28 cellular contexts compared by ENCODE assay signal in genomic region chr5:78718185-78718584, GRCh38.
DNase-seq lines count a peak whose midpoint lies in the region; ATAC-seq, FAIRE-seq and TF ChIP-seq lines count a peak whose summit lies in the region.
"Had no signal": no experiment of that assay in that cellular context is flagged by ENCODE, and none has a peak within 500 bp of the region (broad histone marks: within the 10 kb centered on the region; RNA-seq: fewer than 3 reads in every experiment).

No MANE protein-coding gene starts in this region.

- no peak for FAIRE-seq in H1 (lab: Jason Lieb, UNC)
- FAIRE-seq: endothelial cell of umbilical vein, GM12878, islet of Langerhans, RCC 7860 had no signal

- POLR2A ChIA-PET in H1 (lab: Charles Lee; ENCODE audit: partially characterized antibody), result no interaction called here

- H3K4me2 ChIP-seq in H1 (ENCODE audit: insufficient read depth in 1 of 2, low read depth in 2 of 2, low read length in 2 of 2), result no peak overlapping the region

- no peak overlapping the region for H3K23ac ChIP-seq in H1 (ENCODE audit: insufficient read length)

- no peaks in the 10 kb centered on the region for H3K36me3 ChIP-seq in H1 (ENCODE audit: control insufficient read depth in 2 of 4, insufficient read depth in 4 of 4, low read length in 3 of 4)
- H3K36me3 ChIP-seq in gastrocnemius medialis, result no peaks in the 10 kb centered on the region
- no peaks in the 10 kb centered on the region for H3K36me3 ChIP-seq in tibial nerve
- H3K36me3 ChIP-seq: upper lobe of left lung had no signal

- TF ChIP-seq RAD21 in H1 (IDR thresholded peaks at IDR 0.05 in 1 of 2, conservative IDR thresholded peaks at IDR 0.05 in 1 of 2; ENCODE audit: low read depth in 2 of 2, low read length in 2 of 2), result no peak

- H3K27ac ChIP-seq in H1 (ENCODE audit: low read depth, low read length), result no peak overlapping the region
- no peak overlapping the region for H3K27ac ChIP-seq in gastrocnemius medialis
- H3K27ac ChIP-seq in tibial nerve, result no peak overlapping the region
- H3K27ac ChIP-seq: C4-2B, skin epidermis, upper lobe of left lung had no signal

- 86% methylated on average over 7 of the region's 7 CpGs; no CpG with 5 or more reads in 1 of the 2 experiments for WGBS in H1 (ENCODE audit: extremely low coverage in 1 of 2, insufficient coverage in 1 of 2, insufficient read length in 1 of 2, insufficient replicate concordance in 2 of 2, low coverage in 1 of 2, low lambda C conversion rate in 2 of 2, missing lambda C conversion rate in 1 of 2), 2 experiments
- 89 to 90% methylated on average over 7 of the region's 7 CpGs for WGBS in tibial nerve, 2 donors

- no peaks in the 10 kb centered on the region for H4K20me1 ChIP-seq in H1 (replicated peaks in 1 of 2; ENCODE audit: control insufficient read depth in 1 of 2, insufficient read depth in 2 of 2, low read length in 2 of 2)

- intact Hi-C loops in gastrocnemius medialis (cut with DNase I; ENCODE audit: low total_unique reads), result no loop called here

- TF ChIP-seq CTCF in H1 (IDR thresholded peaks at IDR 0.05; ENCODE audit: control extremely low read depth in 1 of 3, insufficient read depth in 1 of 3, low read depth in 1 of 3, low read length in 3 of 3), result no peak
- no peak for TF ChIP-seq CTCF in gastrocnemius medialis (IDR thresholded peaks at IDR 0.05 in 4 of 5, conservative IDR thresholded peaks at IDR 0.05 in 1 of 5)
- no peak for TF ChIP-seq CTCF in tibial nerve (IDR thresholded peaks at IDR 0.05)

- no peak overlapping the region for H4K8ac ChIP-seq in H1 (ENCODE audit: extremely low read depth, insufficient read depth, low read length)

- ATAC-seq in stimulated activated naive B cell treated with anti-CD40 and anti-IgM and Interleukin-4, amounts not matched to agents 10 μg/mL and 1 μg/mL and 100 μg/mL, for 72 hours (replicated peaks), result no peak
- ATAC-seq in gastrocnemius medialis, result no peak
- ATAC-seq: activated CD8-positive, alpha-beta memory T cell treated with anti-CD3 and anti-CD28 coated beads, Interleukin-2, amount 10 ng/mL, durations not matched to agents 7 days and 5 days; activated T-cell treated with anti-CD3 and anti-CD28 coated beads, Interleukin-2, amount 50 U/mL, for 72 hours; GM12878; left ventricle myocardium superior; naive thymus-derived CD8-positive, alpha-beta T cell had no signal

- H3K27me3 Mint-ChIP-seq in stimulated activated naive B cell treated with anti-CD40 and anti-IgM and Interleukin-4, amounts not matched to agents 10 μg/mL and 1 μg/mL and 100 μg/mL, for 72 hours, result no peaks in the 10 kb centered on the region

- H4K91ac ChIP-seq in H1 (replicated peaks; ENCODE audit: insufficient read length, low read length), result no peak overlapping the region

- H2BK12ac ChIP-seq in H1 (ENCODE audit: low read depth, low read length), result no peak overlapping the region

- H3K27ac Mint-ChIP-seq in stimulated activated naive B cell treated with anti-CD40 and anti-IgM and Interleukin-4, amounts not matched to agents 10 μg/mL and 1 μg/mL and 100 μg/mL, for 72 hours, result peak overlapping the region; percentile 22
- H3K27ac Mint-ChIP-seq: activated CD8-positive, alpha-beta memory T cell treated with anti-CD3 and anti-CD28 coated beads, Interleukin-2, amount 10 ng/mL, durations not matched to agents 7 days and 5 days; activated T-cell treated with anti-CD3 and anti-CD28 coated beads, Interleukin-2, amount 50 U/mL, for 72 hours; mesothelial cell of epicardium; naive thymus-derived CD8-positive, alpha-beta T cell had no signal

- no peaks in the 10 kb centered on the region for H3K9me3 Mint-ChIP-seq in stimulated activated naive B cell treated with anti-CD40 and anti-IgM and Interleukin-4, amounts not matched to agents 10 μg/mL and 1 μg/mL and 100 μg/mL, for 72 hours
- H3K9me3 Mint-ChIP-seq: activated T-cell treated with anti-CD3 and anti-CD28 coated beads, Interleukin-2, amount 50 U/mL, for 72 hours; mesothelial cell of epicardium had no signal

- no peak overlapping the region for H3K9ac ChIP-seq in H1 (replicated peaks in 1 of 4; ENCODE audit: extremely low read depth in 1 of 4, low read depth in 3 of 4, low read length in 3 of 4)

- H2BK20ac ChIP-seq in H1 (ENCODE audit: low read length), result no peak overlapping the region

- H2BK120ac ChIP-seq in H1 (replicated peaks; ENCODE audit: low read depth, low read length), result no peak overlapping the region

- no peak overlapping the region for H3K4ac ChIP-seq in H1 (replicated peaks; ENCODE audit: insufficient read length, low read depth, low read length)

- H3K4me3 ChIP-seq in H1 (ENCODE audit: extremely low read depth in 1 of 4, insufficient read depth in 2 of 4, low read depth in 3 of 4, low read length in 4 of 4) (no peak overlapping the region), gastrocnemius medialis (no peak overlapping the region), tibial nerve (no peak overlapping the region)
- H3K4me3 ChIP-seq: GM12878, skin epidermis, upper lobe of left lung had no signal

- no peak overlapping the region for H3K4me3 Mint-ChIP-seq in stimulated activated naive B cell treated with anti-CD40 and anti-IgM and Interleukin-4, amounts not matched to agents 10 μg/mL and 1 μg/mL and 100 μg/mL, for 72 hours
- H3K4me3 Mint-ChIP-seq: activated CD8-positive, alpha-beta memory T cell treated with anti-CD3 and anti-CD28 coated beads, Interleukin-2, amount 10 ng/mL, durations not matched to agents 7 days and 5 days; activated T-cell treated with anti-CD3 and anti-CD28 coated beads, Interleukin-2, amount 50 U/mL, for 72 hours; mesothelial cell of epicardium; naive thymus-derived CD8-positive, alpha-beta T cell had no signal

- H3K27me3 ChIP-seq in H1 (replicated peaks in 1 of 4; ENCODE audit: control insufficient read depth in 3 of 4, extremely low read depth in 1 of 4, insufficient read depth in 3 of 4, low read length in 3 of 4), result no peaks in the 10 kb centered on the region
- H3K27me3 ChIP-seq in gastrocnemius medialis, result no peaks in the 10 kb centered on the region
- H3K27me3 ChIP-seq in tibial nerve, result no peaks in the 10 kb centered on the region
- H3K27me3 ChIP-seq: upper lobe of left lung had no signal

- no peak overlapping the region for H3K56ac ChIP-seq in H1 (replicated peaks; ENCODE audit: insufficient read length, low read depth, low read length)

- TF ChIP-seq EP300 in H1 (IDR thresholded peaks at IDR 0.05; ENCODE audit: borderline replicate concordance in 1 of 2, low read depth in 2 of 2, low read length in 2 of 2) (no peak), tibial nerve (IDR thresholded peaks at IDR 0.05) (no peak)

- no peak for TF ChIP-seq POLR2A in H1 (IDR thresholded peaks at IDR 0.05; ENCODE audit: control extremely low read depth in 1 of 2, low read depth in 2 of 2, low read length in 2 of 2)
- TF ChIP-seq POLR2A in gastrocnemius medialis (IDR thresholded peaks at IDR 0.05), result no peak
- TF ChIP-seq POLR2A in tibial nerve (IDR thresholded peaks at IDR 0.05), result no peak

- no peaks in the 10 kb centered on the region for H3K23me2 ChIP-seq in H1 (ENCODE audit: low read depth, low read length)

- no peak overlapping the region for H4K5ac ChIP-seq in H1 (ENCODE audit: insufficient read length, low read depth, low read length)

- peaks cover 0 to 4% (median 2%) of the 10 kb centered on the region in 4 experiments; a peak in 3 of 7 replicates for H3K4me1 ChIP-seq in H1 (replicated peaks in 1 of 4; ENCODE audit: control insufficient read depth in 3 of 4, insufficient read depth in 4 of 4, low read length in 3 of 4)
- peaks cover 11 to 15% of the 10 kb centered on the region in 2 donors for H3K4me1 ChIP-seq in gastrocnemius medialis
- H3K4me1 ChIP-seq in tibial nerve, result peaks cover 0 to 11% (median 0%) of the 10 kb centered on the region in 4 donors

- in situ Hi-C loops in gastrocnemius medialis (cut with MboI; ENCODE audit: low sequenced_read_pairs in 4 of 4), result no loop called here

- no peak overlapping the region for H3K14ac ChIP-seq in H1 (ENCODE audit: insufficient read length)

- no peaks in the 10 kb centered on the region for H3K79me1 ChIP-seq in H1 (ENCODE audit: low read depth, low read length)

- H2BK5ac ChIP-seq in H1 (ENCODE audit: low read depth, low read length), result peak overlapping the region; percentile 52; the same call in 1 of the 2 replicates

- H3K36me3 Mint-ChIP-seq in stimulated activated naive B cell treated with anti-CD40 and anti-IgM and Interleukin-4, amounts not matched to agents 10 μg/mL and 1 μg/mL and 100 μg/mL, for 72 hours, result no peaks in the 10 kb centered on the region
- H3K36me3 Mint-ChIP-seq: activated CD8-positive, alpha-beta memory T cell treated with anti-CD3 and anti-CD28 coated beads, Interleukin-2, amount 10 ng/mL, durations not matched to agents 7 days and 5 days; mesothelial cell of epicardium; naive thymus-derived CD8-positive, alpha-beta T cell had no signal

- H2AK5ac ChIP-seq in H1 (ENCODE audit: low read depth, low read length), result no peak overlapping the region

- CTCF ChIA-PET in H1 (lab: Charles Lee; ENCODE audit: partially characterized antibody), result interaction anchor here (0.9 to 1.2 kb wide), 2 partner anchors 9 to 19 kb away, joined by 3 to 5 read pairs; no protein-coding TSS in a partner anchor

- H3K9me3 ChIP-seq in H1 (ENCODE audit: insufficient read depth in 2 of 2, low read depth in 1 of 2, low read length in 1 of 2), result no peaks in the 10 kb centered on the region
- H3K9me3 ChIP-seq in gastrocnemius medialis, result no peaks in the 10 kb centered on the region
- no peaks in the 10 kb centered on the region for H3K9me3 ChIP-seq in tibial nerve
- H3K9me3 ChIP-seq: upper lobe of left lung had no signal

- H3K18ac ChIP-seq in H1 (ENCODE audit: extremely low read depth, low read length), result no peak overlapping the region

- peak; percentile 69 for DNase-seq in DMS53 treated with DMSO at 0.1 percent for 48 hours (lab: John Stamatoyannopoulos, UW; ENCODE audit: unreplicated experiment)
- DNase-seq in NCI-H345 treated with DMSO at 0.1 percent for 48 hours (lab: John Stamatoyannopoulos, UW; ENCODE audit: unreplicated experiment), result peak; percentile 86
- no peak for DNase-seq in H1 (ENCODE audit: low read depth in 1 of 2, low spot score in 2 of 2)
- no peak for DNase-seq in stimulated activated naive B cell treated with anti-CD40 and anti-IgM and Interleukin-4, amounts not matched to agents 10 μg/mL and 1 μg/mL and 100 μg/mL, for 72 hours
- no peak for DNase-seq in gastrocnemius medialis
- DNase-seq in tibial nerve (ENCODE audit: low spot score in 2 of 2), result no peak
- no peak for DNase-seq in iPS-NIHi7 (ENCODE audit: extremely low spot score)
- DNase-seq: activated CD4-positive, CD25-positive, alpha-beta regulatory T cell; activated CD8-positive, alpha-beta memory T cell treated with anti-CD3 and anti-CD28 coated beads, Interleukin-2, amount 10 ng/mL, durations not matched to agents 7 days and 5 days; activated naive CD4-positive, alpha-beta T cell; activated T-cell treated with anti-CD3 and anti-CD28 coated beads, Interleukin-2, amount 50 U/mL, for 72 hours; Calu3; Karpas-422; left ventricle myocardium superior; naive thymus-derived CD8-positive, alpha-beta T cell; NCI-H1105; NCI-H524 treated with DMSO at 0.1 percent for 48 hours; SIG-M5; stimulated activated CD8-positive, alpha-beta memory T cell treated with anti-CD3 and anti-CD28 coated beads, Interleukin-4, amount 100 ng/mL, for 48 hours; SW 1271; upper lobe of left lung had no signal

- no peak overlapping the region for H2BK15ac ChIP-seq in H1 (ENCODE audit: low read length)

- H3K79me2 ChIP-seq in H1 (ENCODE audit: control insufficient read depth in 1 of 2, insufficient read depth in 2 of 2, low read length in 2 of 2), result no peaks in the 10 kb centered on the region

- no peak overlapping the region for H2AFZ ChIP-seq in H1 (ENCODE audit: low read length)

- H3K4me1 Mint-ChIP-seq in stimulated activated naive B cell treated with anti-CD40 and anti-IgM and Interleukin-4, amounts not matched to agents 10 μg/mL and 1 μg/mL and 100 μg/mL, for 72 hours, result peaks cover 15 to 47% of the 10 kb centered on the region in 2 donors
- H3K4me1 Mint-ChIP-seq: activated CD8-positive, alpha-beta memory T cell treated with anti-CD3 and anti-CD28 coated beads, Interleukin-2, amount 10 ng/mL, durations not matched to agents 7 days and 5 days had no signal

Comparison
In these comparisons a context has a peak if more than half of its experiments do, and no peak if none do; other contexts are left out.
1. DNase-seq: peak in DMS53 treated with DMSO at 0.1 percent for 48 hours (single experiment) and NCI-H345 treated with DMSO at 0.1 percent for 48 hours (single experiment); none in H1 (0 of 2), stimulated activated naive B cell treated with anti-CD40 and anti-IgM and Interleukin-4, amounts not matched to agents 10 μg/mL and 1 μg/mL and 100 μg/mL, for 72 hours (single experiment), gastrocnemius medialis (0 of 2), tibial nerve (0 of 2) and iPS-NIHi7 (single experiment).